In the genomic region with DNA sequence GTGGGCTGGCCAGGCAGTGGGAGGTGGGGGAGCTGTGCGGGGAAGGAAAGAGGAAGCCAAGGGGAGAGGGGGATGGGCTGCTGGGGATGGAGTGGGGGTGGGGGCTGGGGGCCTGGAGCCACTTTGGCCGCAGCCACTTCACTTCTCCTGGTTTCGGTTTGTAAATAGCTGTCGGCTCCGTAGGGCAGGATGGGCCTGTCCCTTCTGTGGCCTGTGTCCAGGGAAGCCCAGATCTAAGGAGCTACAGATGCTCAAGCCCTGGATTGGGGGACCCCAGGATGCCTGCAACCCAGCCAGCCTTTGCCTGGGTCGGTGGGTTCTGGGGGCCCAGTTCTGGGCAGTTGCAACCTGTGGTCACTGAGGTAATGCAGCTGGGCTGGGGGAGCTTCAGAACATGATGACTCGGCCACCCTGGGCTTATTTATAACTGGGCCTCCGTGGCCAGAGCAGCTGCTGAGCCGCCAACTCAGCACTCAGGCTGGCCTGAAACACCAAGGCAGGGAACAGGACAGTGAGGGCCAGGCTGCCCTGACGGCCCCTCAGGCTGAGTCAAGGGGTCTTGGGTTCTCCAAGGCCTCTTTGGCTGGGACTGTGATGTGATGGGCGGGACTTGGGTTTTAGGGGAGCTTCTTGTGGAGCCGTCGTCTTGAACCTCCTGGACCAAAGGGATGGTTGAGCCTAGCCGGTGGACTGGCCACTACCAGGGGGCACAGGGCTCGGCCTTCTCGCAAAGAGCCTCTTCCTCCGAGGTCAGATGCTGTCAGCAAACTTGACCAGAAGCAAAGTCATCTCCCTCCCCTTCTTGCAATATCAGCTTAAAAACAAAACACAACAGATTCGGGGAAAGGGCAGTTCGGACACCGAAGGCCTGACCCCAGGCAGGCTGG, we compare ENCODE assay signal across 8 cellular contexts. TPM values are rescaled to one million over a fixed set of nuclear protein-coding genes. Genes with fewer than 3 reads are reported as not detected.
A peak's percentile ranks its signal among the peaks of the same experiment; 100 is the strongest.
DNase-seq lines count a peak whose midpoint lies in the region; ATAC-seq and FAIRE-seq lines count a peak whose summit lies in the region.

No MANE protein-coding gene starts in this region.

- peak overlapping the region; percentile 70 for H3K4me3 ChIP-seq in naive thymus-derived CD4-positive, alpha-beta T cell (ENCODE audit: low read length)

- peaks cover 14 to 68% (median 54%) of the 10 kb centered on the region in 7 donors for H3K4me1 Mint-ChIP-seq in naive thymus-derived CD4-positive, alpha-beta T cell

- no peaks in the 10 kb centered on the region for H3K36me3 ChIP-seq in naive thymus-derived CD4-positive, alpha-beta T cell (ENCODE audit: control insufficient read depth in 2 of 3, insufficient read depth in 3 of 3, low read length in 3 of 3)

- POLR2A ChIA-PET in naive thymus-derived CD4-positive, alpha-beta T cell (lab: Charles Lee): interaction anchor here (0.6 to 6.1 kb wide), 11 partner anchors 7 to 164 kb away, joined by 3 to 41 read pairs (median 10); a partner anchor contains a TSS

- H3K4me3 Mint-ChIP-seq in naive thymus-derived CD4-positive, alpha-beta T cell: peak overlapping the region in 6 of 10 donors; percentile 34 to 76 (median 64)

- peak overlapping the region; percentile 8 for H3K27ac ChIP-seq in naive thymus-derived CD4-positive, alpha-beta T cell (ENCODE audit: low read depth, low read length)

- H3K4me1 ChIP-seq in naive thymus-derived CD4-positive, alpha-beta T cell (ENCODE audit: control insufficient read depth in 2 of 2, insufficient read depth in 2 of 2, low read length in 2 of 2): peaks cover 28 to 42% of the 10 kb centered on the region in 2 donors

- CTCF ChIA-PET in naive thymus-derived CD4-positive, alpha-beta T cell (lab: Charles Lee): interaction anchor here (1.7 to 4.0 kb wide), 2 partner anchors 14 to 20 kb away, joined by 6 to 33 read pairs; no protein-coding TSS in a partner anchor

- no peaks in the 10 kb centered on the region for H3K36me3 Mint-ChIP-seq in naive thymus-derived CD4-positive, alpha-beta T cell

- no peaks in the 10 kb centered on the region for H3K27me3 Mint-ChIP-seq in naive thymus-derived CD4-positive, alpha-beta T cell

- DNase-seq in CD1c-positive myeloid dendritic cell (ENCODE audit: extremely low spot score) (peak; percentile 73), NOMO-1 treated with DMSO at 0.1 percent for 48 hours (lab: John Stamatoyannopoulos, UW; ENCODE audit: unreplicated experiment) (peak; percentile 65), dermis blood vessel endothelial cell (peak; percentile 58), frontal cortex (ENCODE audit: low spot score in 2 of 2) (no peak), epidermal melanocyte (ENCODE audit: insufficient read length, low spot score) (no peak)
- no peak for DNase-seq in naive thymus-derived CD4-positive, alpha-beta T cell
- no peak for DNase-seq in stimulated activated CD8-positive, alpha-beta memory T cell treated with anti-CD3 and anti-CD28 coated beads, Interleukin-4, amount 100 ng/mL, for 48 hours

- H3K9me3 ChIP-seq in naive thymus-derived CD4-positive, alpha-beta T cell (ENCODE audit: control insufficient read depth in 2 of 3, low read length in 3 of 3): no peaks in the 10 kb centered on the region

- peak overlapping the region; percentile 85 to 96 (median 92) for H3K27ac Mint-ChIP-seq in naive thymus-derived CD4-positive, alpha-beta T cell

- H3K27me3 ChIP-seq in naive thymus-derived CD4-positive, alpha-beta T cell (ENCODE audit: control insufficient read depth in 2 of 2, insufficient read depth in 2 of 2, low read length in 2 of 2): no peaks in the 10 kb centered on the region

- peaks cover 0 to 1% (median 0%) of the 10 kb centered on the region in 11 donors for H3K9me3 Mint-ChIP-seq in naive thymus-derived CD4-positive, alpha-beta T cell

- ATAC-seq in naive thymus-derived CD4-positive, alpha-beta T cell: peak; percentile 32
- ATAC-seq in GM19035 (IDR thresholded peaks at IDR 0.05; ENCODE audit: unreplicated experiment): no peak

- FAIRE-seq in frontal cortex (lab: Jason Lieb, UNC): no peak

- intact Hi-C loops in naive thymus-derived CD4-positive, alpha-beta T cell (cut with micrococcal nuclease): loop anchor here (1.0 kb wide), 3 partner anchors 15 to 33 kb away; a partner anchor contains a TSS

RNA-seq across cellular contexts. Expression of a gene that starts 15.0 kb away (rescaled TPM):
- total RNA-seq in dermis blood vessel endothelial cell: 72.8 and 78.0 TPM in 2 replicates
- total RNA-seq in naive thymus-derived CD4-positive, alpha-beta T cell: 10 to 100 TPM; 29.9 to 60.4 (median 45.1) TPM
- 10 to 100 TPM; 21.4 to 40.7 TPM for polyA plus RNA-seq in naive thymus-derived CD4-positive, alpha-beta T cell
- 8.6 TPM for total RNA-seq in frontal cortex

RNA-seq across cellular contexts. Expression of a gene that starts 15.1 kb away (rescaled TPM):
- total RNA-seq in dermis blood vessel endothelial cell (not detected in 2 replicates), frontal cortex (1.2 TPM)
- 100 to 1,000 TPM in 1 of 5 experiments, 10 to 100 TPM in 1, 1 to 10 TPM in 2, not detected in 1; 5.0 to 247 (median 17.8) TPM for total RNA-seq in naive thymus-derived CD4-positive, alpha-beta T cell
- under 1 TPM in 1 of 2 donors, not detected in 1; 0.27 TPM for polyA plus RNA-seq in naive thymus-derived CD4-positive, alpha-beta T cell

RNA-seq across cellular contexts. Expression of a gene that starts 32.8 kb away (rescaled TPM):
- 147 and 248 TPM in 2 replicates for total RNA-seq in dermis blood vessel endothelial cell
- total RNA-seq in naive thymus-derived CD4-positive, alpha-beta T cell: 100 to 1,000 TPM in 1 of 5 experiments, 10 to 100 TPM in 4; 42.2 to 149 (median 51.3) TPM
- polyA plus RNA-seq in naive thymus-derived CD4-positive, alpha-beta T cell: 100 to 1,000 TPM; 106 to 128 TPM
- total RNA-seq in frontal cortex: 104 TPM

RNA-seq across cellular contexts. Expression of a gene that starts 40.9 kb away (rescaled TPM):
- total RNA-seq in dermis blood vessel endothelial cell (not detected in 2 replicates), frontal cortex (not detected)
- total RNA-seq in naive thymus-derived CD4-positive, alpha-beta T cell: under 1 TPM in 2 of 5 experiments, not detected in 3; 0.16 to 0.86 TPM
- not detected for polyA plus RNA-seq in naive thymus-derived CD4-positive, alpha-beta T cell

RNA-seq across cellular contexts. Expression of a gene that starts 55.5 kb away (rescaled TPM):
- 0.17 and 0.19 TPM in 2 replicates for total RNA-seq in dermis blood vessel endothelial cell
- total RNA-seq in naive thymus-derived CD4-positive, alpha-beta T cell: 1 to 10 TPM in 4 of 5 experiments, under 1 TPM in 1; 0.99 to 1.7 (median 1.4) TPM
- not detected for polyA plus RNA-seq in naive thymus-derived CD4-positive, alpha-beta T cell
- not detected for total RNA-seq in frontal cortex

Comparison
In these comparisons a context has a peak if more than half of its experiments do, and no peak if none do; other contexts are left out.
1. DNase-seq: peak in CD1c-positive myeloid dendritic cell (single experiment), NOMO-1 treated with DMSO at 0.1 percent for 48 hours (single experiment) and dermis blood vessel endothelial cell (single experiment); none in naive thymus-derived CD4-positive, alpha-beta T cell (0 of 9), stimulated activated CD8-positive, alpha-beta memory T cell treated with anti-CD3 and anti-CD28 coated beads, Interleukin-4, amount 100 ng/mL, for 48 hours (single experiment), frontal cortex (0 of 2) and epidermal melanocyte (single experiment).